In the genomic region with DNA sequence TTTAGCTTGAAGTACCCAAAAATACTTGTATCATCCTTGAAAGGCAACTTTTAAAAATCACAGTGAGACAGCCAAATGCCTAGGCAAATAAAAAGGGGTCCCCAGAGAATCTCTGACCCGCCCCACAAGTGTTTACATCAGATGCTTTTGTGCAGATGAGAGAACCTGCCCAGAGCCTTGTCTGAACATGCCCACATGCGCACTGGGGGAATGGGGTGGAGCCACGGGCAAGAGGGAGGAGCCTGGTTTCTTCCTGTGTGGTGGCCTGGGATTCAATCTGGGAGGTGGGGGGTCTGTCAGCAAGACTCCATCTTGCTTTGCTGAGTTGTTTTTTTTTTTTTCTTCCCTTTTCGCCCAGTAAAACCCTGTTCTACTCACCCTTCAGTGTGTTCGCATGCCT, we compare ENCODE assay signal across 25 cellular contexts.
DNase-seq lines count a peak whose midpoint lies in the region; ATAC-seq, FAIRE-seq and TF ChIP-seq lines count a peak whose summit lies in the region.
"Had no signal": no experiment of that assay in that cellular context is flagged by ENCODE, and none has a peak within 500 bp of the region (broad histone marks: within the 10 kb centered on the region; RNA-seq: fewer than 3 reads in every experiment).

No MANE protein-coding gene starts in this region.

- ATAC-seq in GM18907 (IDR thresholded peaks at IDR 0.05; ENCODE audit: unreplicated experiment) = no peak
- ATAC-seq: activated CD8-positive, alpha-beta T cell treated with anti-CD3 and anti-CD28 coated beads, Interleukin-2, amount 10 ng/mL, durations not matched to agents 7 days and 5 days; gastroesophageal sphincter; naive thymus-derived CD4-positive, alpha-beta T cell had no signal

- H3K4me3 ChIP-seq in WERI-Rb-1 (ENCODE audit: low read depth, low read length) (no peak overlapping the region), neuron (ENCODE audit: low read length) (no peak overlapping the region)
- H3K4me3 ChIP-seq: gastroesophageal sphincter, thyroid gland had no signal

- peaks cover 4% of the 10 kb centered on the region for H3K4me1 ChIP-seq in neuron (ENCODE audit: insufficient read depth, low read length)
- H3K4me1 ChIP-seq: BE2C, gastroesophageal sphincter, thyroid gland had no signal

- H3K27ac ChIP-seq in WERI-Rb-1 = no peak overlapping the region
- H3K27ac ChIP-seq: gastroesophageal sphincter, KMS-11, thyroid gland had no signal

- peak; percentile 52 for FAIRE-seq in HTR-8/SVneo (lab: Jason Lieb, UNC)
- FAIRE-seq: H54 had no signal

- H3K36me3 ChIP-seq in WERI-Rb-1 (no peaks in the 10 kb centered on the region), neuron (ENCODE audit: insufficient read depth, low read length) (no peaks in the 10 kb centered on the region)
- H3K36me3 ChIP-seq: BE2C, gastroesophageal sphincter, thyroid gland had no signal

- H3K9me3 ChIP-seq in WERI-Rb-1 (ENCODE audit: severe bottlenecking) = no peaks in the 10 kb centered on the region
- H3K9me3 ChIP-seq in neuron (ENCODE audit: low read length) = no peaks in the 10 kb centered on the region
- H3K9me3 ChIP-seq: BE2C, gastroesophageal sphincter, thyroid gland had no signal

- TF ChIP-seq CTCF in WERI-Rb-1 (IDR thresholded peaks at IDR 0.05; ENCODE audit: low read depth, low read length) = no peak

- peak overlapping the region; percentile 20 for H2AFZ ChIP-seq in neuron (ENCODE audit: low read depth, low read length)

- H3K27me3 ChIP-seq in WERI-Rb-1 (ENCODE audit: insufficient read depth, low read depth, severe bottlenecking) = no peaks in the 10 kb centered on the region
- no peaks in the 10 kb centered on the region for H3K27me3 ChIP-seq in neuron (ENCODE audit: insufficient read depth, low read length)
- H3K27me3 ChIP-seq: BE2C, gastroesophageal sphincter, thyroid gland had no signal

- DNase-seq in NCI-H748 (lab: John Stamatoyannopoulos, UW; ENCODE audit: unreplicated experiment) (peak; percentile 52), NCI-H748 treated with DMSO at 0.1 percent for 48 hours (lab: John Stamatoyannopoulos, UW) (no peak), HTR-8/SVneo (ENCODE audit: insufficient read length, low spot score) (no peak), WERI-Rb-1 (peak; percentile 29), GOT3 (lab: John Stamatoyannopoulos, UW) (no peak)
- DNase-seq: ACHN; activated CD4-positive, alpha-beta T cell treated with anti-CD3 and anti-CD28 coated beads for 4 hours; activated CD8-positive, alpha-beta T cell treated with anti-CD3 and anti-CD28 coated beads, Interleukin-2, amount 10 ng/mL, durations not matched to agents 7 days and 5 days; BE2C; CD8-positive, alpha-beta memory T cell; GF-D8; kidney glomerular epithelial cell; midbrain; MM.1S; naive thymus-derived CD4-positive, alpha-beta T cell; NCI-H146; NCI-H774; stimulated activated CD4-positive, alpha-beta T cell treated with anti-CD3 and anti-CD28 coated beads, Interleukin-4, amount 100 ng/mL, for 24 hours; T-helper 9 cell; thyroid gland had no signal

Comparison
In these comparisons a context has a peak if more than half of its experiments do, and no peak if none do; other contexts are left out.
1. DNase-seq: peak in NCI-H748 (single experiment) and WERI-Rb-1 (single experiment); none in NCI-H748 treated with DMSO at 0.1 percent for 48 hours (single experiment), HTR-8/SVneo (single experiment) and GOT3 (single experiment).